ENCODE assay signal across 15 cellular contexts in the genomic region with DNA sequence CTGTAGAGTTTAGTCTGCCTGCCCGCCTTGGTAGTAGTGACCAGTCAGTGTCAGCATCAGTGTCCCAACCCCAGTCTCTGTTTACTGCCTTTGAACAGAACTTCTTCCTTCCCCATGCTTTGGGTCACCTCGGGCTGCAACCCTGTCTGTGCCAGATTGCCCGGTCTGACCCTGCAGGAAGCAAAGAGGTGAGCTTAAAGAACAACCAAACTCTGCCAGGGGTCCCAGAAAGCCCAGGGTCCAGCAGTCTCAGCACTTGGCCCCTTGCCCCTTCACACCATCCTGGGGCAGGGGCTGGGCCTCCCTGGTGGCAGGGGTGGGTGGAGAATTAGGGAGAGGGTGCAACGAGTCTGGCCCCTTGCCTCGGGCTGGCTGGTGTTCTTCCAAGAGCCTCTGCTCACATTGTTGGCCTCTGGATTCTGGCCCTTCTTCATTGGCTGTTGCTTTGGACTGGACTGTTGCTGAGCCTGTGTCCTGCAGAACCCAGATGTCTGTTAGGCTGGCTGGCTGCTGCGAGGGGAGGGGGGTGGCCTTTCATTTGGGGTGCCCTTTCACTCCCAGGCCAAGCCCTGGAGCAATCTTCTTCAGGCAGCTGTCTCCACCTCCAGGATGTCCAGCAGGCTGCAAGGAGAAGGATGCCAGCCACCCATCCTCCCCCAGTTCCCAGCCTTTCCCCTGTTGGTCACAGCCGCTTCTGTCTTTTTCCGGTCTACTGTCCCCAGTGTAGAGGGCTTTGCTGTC. TPM values are rescaled to one million over a fixed set of nuclear protein-coding genes. Genes with fewer than 3 reads are reported as not detected.
DNase-seq lines count a peak whose midpoint lies in the region; ATAC-seq, FAIRE-seq and TF ChIP-seq lines count a peak whose summit lies in the region.
"Had no signal": no experiment of that assay in that cellular context is flagged by ENCODE, and none has a peak within 500 bp of the region (broad histone marks: within the 10 kb centered on the region; RNA-seq: fewer than 3 reads in every experiment).

No MANE protein-coding gene starts in this region.

- TF ChIP-seq POLR2A in endothelial cell of umbilical vein (IDR thresholded peaks at IDR 0.05; ENCODE audit: low read depth, low read length), result no peak

- peaks cover 16% of the 10 kb centered on the region for H3K4me1 Mint-ChIP-seq in memory B cell
- peaks cover 5 to 11% of the 10 kb centered on the region in 2 donors for H3K4me1 Mint-ChIP-seq in natural killer cell treated with Interleukin-12 subunit alpha and Interleukin-12 subunit beta and Interleukin-15 and Interleukin-18, amount 100 ng/mL, for 72 hours (ENCODE audit: low read depth in 2 of 2)

- peak; percentile 71 for DNase-seq in Right ventricle myocardium inferior (ENCODE audit: missing footprints)
- no peak for DNase-seq in right atrium auricular region (ENCODE audit: low spot score)
- no peak for DNase-seq in endothelial cell of umbilical vein (ENCODE audit: low read depth, low spot score)
- DNase-seq in memory B cell (ENCODE audit: low spot score in 2 of 2), result no peak
- DNase-seq in HK-2 (ENCODE audit: unreplicated experiment), result no peak
- DNase-seq in natural killer cell treated with Interleukin-12 subunit alpha and Interleukin-12 subunit beta and Interleukin-15 and Interleukin-18, amount 100 ng/mL, for 72 hours (ENCODE audit: low spot score), result no peak
- DNase-seq in retina, result no peak
- DNase-seq: activated T-cell treated with anti-CD3 and anti-CD28 coated beads, Interleukin-2, amount 50 U/mL, for 48 hours; endodermal cell; kidney glomerular epithelial cell; NCI-H2107 had no signal

- H3K27me3 ChIP-seq in right atrium auricular region, result no peaks in the 10 kb centered on the region
- H3K27me3 ChIP-seq in endothelial cell of umbilical vein (ENCODE audit: control insufficient read depth in 2 of 2, insufficient read depth in 2 of 2, low read length in 2 of 2), result no peaks in the 10 kb centered on the region
- H3K27me3 ChIP-seq: body of pancreas, upper lobe of left lung had no signal

- H3K4me3 Mint-ChIP-seq in memory B cell, result no peak overlapping the region
- no peak overlapping the region for H3K4me3 Mint-ChIP-seq in natural killer cell treated with Interleukin-12 subunit alpha and Interleukin-12 subunit beta and Interleukin-15 and Interleukin-18, amount 100 ng/mL, for 72 hours
- H3K4me3 Mint-ChIP-seq: endodermal cell had no signal

- no peak overlapping the region for H3K4me3 ChIP-seq in right atrium auricular region
- no peak overlapping the region for H3K4me3 ChIP-seq in endothelial cell of umbilical vein (replicated peaks in 1 of 3; ENCODE audit: insufficient read depth in 1 of 3, low read depth in 1 of 3, low read length in 3 of 3)
- H3K4me3 ChIP-seq: body of pancreas, upper lobe of left lung had no signal

- H3K36me3 ChIP-seq in right atrium auricular region (peaks cover 30% of the 10 kb centered on the region), endothelial cell of umbilical vein (ENCODE audit: control insufficient read depth in 2 of 2, extremely low read depth in 1 of 2, insufficient read depth in 2 of 2, low read length in 2 of 2) (peaks cover 0 to 4% of the 10 kb centered on the region in 2 experiments)

- ATAC-seq in Right ventricle myocardium inferior, result peak; percentile 79
- ATAC-seq in memory B cell (ENCODE audit: low read depth), result no peak
- ATAC-seq in HG03565 (IDR thresholded peaks at IDR 0.05; ENCODE audit: unreplicated experiment), result no peak
- no peak for ATAC-seq in natural killer cell treated with Interleukin-12 subunit alpha and Interleukin-12 subunit beta and Interleukin-15 and Interleukin-18, amount 100 ng/mL, for 72 hours
- ATAC-seq: body of pancreas had no signal

- no TSS peak for BruUV-seq in endothelial cell of umbilical vein (replicated peaks; lab: Mats Ljungman, UMichigan)

- TF ChIP-seq CTCF in right atrium auricular region (IDR thresholded peaks at IDR 0.05) (peak in 1 of 2 donors; percentile 34), endothelial cell of umbilical vein (IDR thresholded peaks at IDR 0.05; ENCODE audit: extremely low read depth in 1 of 2, insufficient read depth in 1 of 2, low read depth in 1 of 2, low read length in 2 of 2) (peak in 1 of 2 donors; percentile 5)

- POLR2A ChIA-PET in endothelial cell of umbilical vein (lab: Charles Lee), result no interaction called here

- H2AFZ ChIP-seq in endothelial cell of umbilical vein (ENCODE audit: low read depth, low read length), result no peak overlapping the region

- no peaks in the 10 kb centered on the region for H3K79me2 ChIP-seq in endothelial cell of umbilical vein (ENCODE audit: control insufficient read depth, insufficient read depth, low read length)

- no peaks in the 10 kb centered on the region for H4K20me1 ChIP-seq in endothelial cell of umbilical vein (replicated peaks; ENCODE audit: control insufficient read depth, extremely low read depth, insufficient read depth, low read length)

- H3K27ac ChIP-seq in right atrium auricular region, result peak overlapping the region in 1 of 2 donors; percentile 30
- H3K27ac ChIP-seq in endothelial cell of umbilical vein (ENCODE audit: insufficient read depth, low read depth, low read length), result no peak overlapping the region
- H3K27ac ChIP-seq: body of pancreas had no signal

- peak overlapping the region; percentile 70 for H3K27ac Mint-ChIP-seq in memory B cell
- H3K27ac Mint-ChIP-seq in natural killer cell treated with Interleukin-12 subunit alpha and Interleukin-12 subunit beta and Interleukin-15 and Interleukin-18, amount 100 ng/mL, for 72 hours, result no peak overlapping the region
- H3K27ac Mint-ChIP-seq: endodermal cell had no signal

- FAIRE-seq in endothelial cell of umbilical vein (lab: Jason Lieb, UNC), result no peak
- FAIRE-seq: H54 had no signal

- no peak overlapping the region for H3K9ac ChIP-seq in endothelial cell of umbilical vein (replicated peaks; ENCODE audit: extremely low read depth, insufficient read depth, low read length)

- no peaks in the 10 kb centered on the region for H3K9me3 ChIP-seq in right atrium auricular region
- H3K9me3 ChIP-seq in endothelial cell of umbilical vein (replicated peaks; ENCODE audit: control insufficient read depth, insufficient read depth, low read length), result no peaks in the 10 kb centered on the region
- H3K9me3 ChIP-seq: body of pancreas, upper lobe of left lung had no signal

- dilution Hi-C loops in endothelial cell of umbilical vein (cut with MboI; ENCODE audit: extremely low pct_ligation_motif_present, low sequenced_read_pairs), result no loop called here

- H3K4me2 ChIP-seq in endothelial cell of umbilical vein (ENCODE audit: insufficient read depth, low read length), result peak overlapping the region; percentile 29

- no peaks in the 10 kb centered on the region for H3K9me1 ChIP-seq in endothelial cell of umbilical vein (replicated peaks; ENCODE audit: control insufficient read depth, extremely low read depth, insufficient read depth, low read length)

- H3K9me3 Mint-ChIP-seq in memory B cell, result no peaks in the 10 kb centered on the region
- no peaks in the 10 kb centered on the region for H3K9me3 Mint-ChIP-seq in natural killer cell treated with Interleukin-12 subunit alpha and Interleukin-12 subunit beta and Interleukin-15 and Interleukin-18, amount 100 ng/mL, for 72 hours
- H3K9me3 Mint-ChIP-seq: endodermal cell had no signal

- H3K4me1 ChIP-seq in right atrium auricular region, result peaks cover 0 to 32% of the 10 kb centered on the region in 2 donors
- peaks cover 37% of the 10 kb centered on the region for H3K4me1 ChIP-seq in endothelial cell of umbilical vein (ENCODE audit: control insufficient read depth, extremely low read depth, insufficient read depth, low read length)

- no peaks in the 10 kb centered on the region for H3K27me3 Mint-ChIP-seq in memory B cell
- H3K27me3 Mint-ChIP-seq in natural killer cell treated with Interleukin-12 subunit alpha and Interleukin-12 subunit beta and Interleukin-15 and Interleukin-18, amount 100 ng/mL, for 72 hours, result no peaks in the 10 kb centered on the region

- CTCF ChIA-PET in endothelial cell of umbilical vein (lab: Charles Lee), result interaction anchor here (1.0 to 6.9 kb wide), 10 partner anchors 13 to 279 kb away, joined by 3 to 112 read pairs (median 6); a partner anchor contains a TSS

- peaks cover 11% of the 10 kb centered on the region for H3K36me3 Mint-ChIP-seq in memory B cell
- no peaks in the 10 kb centered on the region for H3K36me3 Mint-ChIP-seq in natural killer cell treated with Interleukin-12 subunit alpha and Interleukin-12 subunit beta and Interleukin-15 and Interleukin-18, amount 100 ng/mL, for 72 hours

- intact Hi-C loops in Right ventricle myocardium inferior (cut with DNase I), result loop anchor here (10.0 kb wide), 1 partner anchor 407 kb away; a partner anchor contains a TSS
- intact Hi-C loops in endothelial cell of umbilical vein (cut with micrococcal nuclease), result loop anchor here (2.0 to 5.0 kb wide), 2 partner anchors 211 to 404 kb away; a partner anchor contains a TSS

TF ChIP-seq in endothelial cell of umbilical vein, 7 proteins besides CTCF, POLR2A, EP300 and RAD21 (continues in another document):
- TF ChIP-seq MYC (IDR thresholded peaks at IDR 0.05; ENCODE audit: low read depth, low read length), result no peak

RNA-seq across cellular contexts. Expression of a gene that starts 51.2 kb away (rescaled TPM):
- total RNA-seq in Right ventricle myocardium inferior (92.5 TPM), right atrium auricular region (10 to 100 TPM; 54.6 to 60.9 TPM), endothelial cell of umbilical vein (56.2 and 62.5 TPM in 2 replicates)
- polyA plus RNA-seq in endothelial cell of umbilical vein, result 13.1 and 18.6 TPM in 2 replicates
- 29.8 and 33.5 TPM in 2 replicates for polyA plus RNA-seq in endothelial cell of umbilical vein (2011; cell fraction: cytosol; rRNA removed)
- polyA plus RNA-seq in endothelial cell of umbilical vein (2011; cell fraction: nucleus; rRNA removed), result 17.7 and 23.7 TPM in 2 replicates
- polyA plus RNA-seq in endothelial cell of umbilical vein (2012), result 36.8 and 55.9 TPM in 2 replicates
- polyA minus RNA-seq in endothelial cell of umbilical vein, result 31.6 and 34.7 TPM in 2 replicates
- polyA minus RNA-seq in endothelial cell of umbilical vein (2011; cell fraction: cytosol; rRNA and poly(A)+ RNA removed), result 27.8 TPM
- polyA minus RNA-seq in endothelial cell of umbilical vein (2011; cell fraction: nucleus; rRNA and poly(A)+ RNA removed), result 13.1 and 14.6 TPM in 2 replicates
- 10 to 100 TPM; 63.7 to 70.9 TPM for total RNA-seq in natural killer cell treated with Interleukin-12 subunit alpha and Interleukin-12 subunit beta and Interleukin-15 and Interleukin-18, amount 100 ng/mL, for 72 hours

RNA-seq across cellular contexts. Expression of a gene that starts 55.9 kb away (rescaled TPM):
- 24.6 TPM for total RNA-seq in Right ventricle myocardium inferior
- 10 to 100 TPM; 37.5 to 47.6 TPM for total RNA-seq in right atrium auricular region
- 19.2 and 31.1 TPM in 2 replicates for total RNA-seq in endothelial cell of umbilical vein
- 11.6 and 12.0 TPM in 2 replicates for polyA plus RNA-seq in endothelial cell of umbilical vein
- polyA plus RNA-seq in endothelial cell of umbilical vein (2011; cell fraction: cytosol; rRNA removed), result 8.5 and 10.9 TPM in 2 replicates
- 14.2 and 14.8 TPM in 2 replicates for polyA plus RNA-seq in endothelial cell of umbilical vein (2011; cell fraction: nucleus; rRNA removed)
- polyA plus RNA-seq in endothelial cell of umbilical vein (2012), result 10.5 and 12.9 TPM in 2 replicates
- polyA minus RNA-seq in endothelial cell of umbilical vein, result 20.0 and 23.9 TPM in 2 replicates
- polyA minus RNA-seq in endothelial cell of umbilical vein (2011; cell fraction: cytosol; rRNA and poly(A)+ RNA removed), result 43.5 TPM
- 8.1 and 14.9 TPM in 2 replicates for polyA minus RNA-seq in endothelial cell of umbilical vein (2011; cell fraction: nucleus; rRNA and poly(A)+ RNA removed)
- total RNA-seq in natural killer cell treated with Interleukin-12 subunit alpha and Interleukin-12 subunit beta and Interleukin-15 and Interleukin-18, amount 100 ng/mL, for 72 hours, result 10 to 100 TPM; 45.2 to 70.8 TPM
